1 cellular context compared by ENCODE assay signal in genomic region chr3:16515885-16516420, GRCh38.
TF ChIP-seq lines count a peak whose summit lies in the region.

No MANE protein-coding gene starts in this region.

TF ChIP-seq in SK-N-SH, 30 proteins besides CTCF, POLR2A, EP300 and RAD21 (continued from another document):
- TF ChIP-seq ZBTB33 (IDR thresholded peaks at IDR 0.05; ENCODE audit: borderline replicate concordance, low read depth) = no peak
- no peak for TF ChIP-seq FOSL2 (IDR thresholded peaks at IDR 0.05; ENCODE audit: borderline replicate concordance, low read depth)
- TF ChIP-seq RXRA (IDR thresholded peaks at IDR 0.05; ENCODE audit: borderline replicate concordance, low read depth) = no peak
- TF ChIP-seq TCF12 (IDR thresholded peaks at IDR 0.05) = no peak
- TF ChIP-seq USF1 (IDR thresholded peaks at IDR 0.05; ENCODE audit: borderline replicate concordance, low read depth) = no peak
- TF ChIP-seq POLR2AphosphoS5 (IDR thresholded peaks at IDR 0.05; ENCODE audit: low read depth, low read length) = no peak
- peak; percentile 32; the same call in 1 of the 2 replicates for TF ChIP-seq MXI1 (IDR thresholded peaks at IDR 0.05; ENCODE audit: low read depth, low read length)
- no peak for TF ChIP-seq FOXM1 (IDR thresholded peaks at IDR 0.05; ENCODE audit: low read depth)
- peak; percentile 68 for TF ChIP-seq GATA2 (CRISPR knock-in tag; IDR thresholded peaks at IDR 0.05)
- no peak for TF ChIP-seq TAF1 (IDR thresholded peaks at IDR 0.05; ENCODE audit: borderline replicate concordance, low read depth, low read length)
- no peak for TF ChIP-seq JUND (IDR thresholded peaks at IDR 0.05)
- no peak for TF ChIP-seq SMC3 (IDR thresholded peaks at IDR 0.05; ENCODE audit: low read depth, low read length)
- TF ChIP-seq SIN3A (IDR thresholded peaks at IDR 0.05; ENCODE audit: borderline replicate concordance, low read depth, low read length) = no peak
- TF ChIP-seq USF2 (IDR thresholded peaks at IDR 0.05; ENCODE audit: borderline replicate concordance, low read depth, low read length) = no peak
- peak; percentile 72 for TF ChIP-seq CHD2 (IDR thresholded peaks at IDR 0.05; ENCODE audit: low read length, partially characterized antibody)
- peak; percentile 84; the same call in 1 of the 2 replicates for TF ChIP-seq RCOR1 (IDR thresholded peaks at IDR 0.05; ENCODE audit: low read length)
- TF ChIP-seq IRF3 (IDR thresholded peaks at IDR 0.05; ENCODE audit: low read depth, low read length) = no peak
